In genomic region chr9:119272500-119273211, GRCh38 we compare ENCODE assay signal across 14 cellular contexts.
DNase-seq lines count a peak whose midpoint lies in the region; ATAC-seq and TF ChIP-seq lines count a peak whose summit lies in the region.
"Had no signal": no experiment of that assay in that cellular context is flagged by ENCODE, and none has a peak within 500 bp of the region (broad histone marks: within the 10 kb centered on the region; RNA-seq: fewer than 3 reads in every experiment).

No MANE protein-coding gene starts in this region.

- H3K4me3 ChIP-seq in thyroid gland (replicated peaks in 1 of 3): no peak overlapping the region

- 40 to 46% methylated on average over 5 of the region's 5 CpGs for WGBS in thyroid gland, 2 donors

- no peak for TF ChIP-seq CTCF in thyroid gland (IDR thresholded peaks at IDR 0.05)

- intact Hi-C loops in left ventricle myocardium superior (cut with micrococcal nuclease) (no loop called here), left cardiac atrium (cut with DNase I) (no loop called here), thyroid gland (cut with DNase I) (no loop called here)

- H3K27ac ChIP-seq in angular gyrus (ENCODE audit: low read depth, low read length) (peak overlapping the region; percentile 54), thyroid gland (no peak overlapping the region)

- no peaks in the 10 kb centered on the region for H3K9me3 ChIP-seq in thyroid gland

- no peaks in the 10 kb centered on the region for H3K27me3 ChIP-seq in thyroid gland

- peaks cover 6 to 13% of the 10 kb centered on the region in 2 donors for H3K4me1 ChIP-seq in thyroid gland

- DNase-seq in left ventricle myocardium superior (peak; percentile 32), left cardiac atrium (no peak), kidney tubule cell (ENCODE audit: low spot score) (peak; percentile 35), thyroid gland (peak; percentile 5 to 37), COLO829 (ENCODE audit: low spot score) (no peak), Kasumi-1 (lab: John Stamatoyannopoulos, UW) (no peak)
- DNase-seq: COR-L47, Karpas-422, NCI-H1417, NCI-H2029 treated with DMSO at 0.1 percent for 48 hours, NCI-H510A treated with DMSO at 0.1 percent for 48 hours, SHP77 treated with DMSO at 0.1 percent for 48 hours had no signal

- ATAC-seq in left ventricle myocardium superior (peak; percentile 36), left cardiac atrium (no peak), GM18498 (IDR thresholded peaks at IDR 0.05; ENCODE audit: unreplicated experiment) (no peak)

- no peak for TF ChIP-seq POLR2A in thyroid gland (IDR thresholded peaks at IDR 0.05)

- H3K36me3 ChIP-seq in thyroid gland: no peaks in the 10 kb centered on the region

Comparison
In these comparisons a context has a peak if more than half of its experiments do, and no peak if none do; other contexts are left out.
1. DNase-seq: peak in left ventricle myocardium superior (single experiment), kidney tubule cell (single experiment) and thyroid gland (2 of 2); none in left cardiac atrium (single experiment), COLO829 (single experiment) and Kasumi-1 (0 of 2).